8 cellular contexts compared by ENCODE assay signal in genomic region chr5:122836947-122837346, GRCh38.
"Had no signal": no experiment of that assay in that cellular context is flagged by ENCODE, and none has a peak within 500 bp of the region (broad histone marks: within the 10 kb centered on the region; RNA-seq: fewer than 3 reads in every experiment).

No MANE protein-coding gene starts in this region.

- DNase-seq: GDM1, GF-D8 had no signal

- H3K4me3 ChIP-seq: GM12878 had no signal

- FAIRE-seq: G401.6, GM12878, GM12891, GM12892, GM18507, GM19239 had no signal

- ATAC-seq: GM12878 had no signal
